ENCODE assay signal across 1 cellular context in the genomic region with DNA sequence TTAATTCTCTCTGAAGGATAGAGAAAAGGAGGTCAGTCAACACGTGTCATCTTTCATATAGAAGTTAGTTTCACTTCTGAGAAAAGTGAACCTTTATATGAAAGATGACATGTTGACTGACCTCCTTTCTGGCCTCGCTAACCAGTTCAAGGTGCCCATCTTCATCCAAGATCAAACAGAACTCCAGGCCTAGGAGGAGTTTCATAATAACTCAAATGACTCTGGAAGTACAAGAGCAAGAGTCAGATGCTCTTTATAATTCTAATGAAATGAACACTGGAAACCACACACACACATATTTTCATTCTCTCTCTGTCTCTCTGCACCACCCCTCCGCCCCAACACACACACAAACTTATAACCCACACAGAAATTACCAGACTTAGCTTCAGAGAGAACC.
A peak's percentile ranks its signal among the peaks of the same experiment; 100 is the strongest.
TF ChIP-seq lines count a peak whose summit lies in the region.

No MANE protein-coding gene starts in this region.

TF ChIP-seq in GM12878, 131 proteins besides CTCF, POLR2A, EP300 and RAD21 (continued from another document):
- TF ChIP-seq PRDM15 (CRISPR knock-in tag; IDR thresholded peaks at IDR 0.05) (no peak), FOS (IDR thresholded peaks at IDR 0.05; ENCODE audit: borderline replicate concordance, extremely low read depth, insufficient read length) (no peak), HCFC1 (IDR thresholded peaks at IDR 0.05; ENCODE audit: low read length) (no peak), ZBTB33 (IDR thresholded peaks at IDR 0.05) (no peak), SREBF2 (IDR thresholded peaks at IDR 0.05; ENCODE audit: low read length) (no peak), TARDBP (IDR thresholded peaks at IDR 0.05; ENCODE audit: borderline replicate concordance) (no peak), PML (IDR thresholded peaks at IDR 0.05; ENCODE audit: low read length) (no peak), PAX8 (IDR thresholded peaks at IDR 0.05) (no peak), KDM1A (IDR thresholded peaks at IDR 0.05; ENCODE audit: borderline replicate concordance) (no peak), USF2 (IDR thresholded peaks at IDR 0.05; ENCODE audit: borderline replicate concordance, low read depth, low read length) (no peak), IKZF2 (IDR thresholded peaks at IDR 0.05) (0 out of 4 replicates have a peak, but pooled peaks of 1 of the 2 experiments have one; percentile 23), TCF7 (IDR thresholded peaks at IDR 0.05; ENCODE audit: borderline replicate concordance) (no peak; the same call in 1 of the 2 replicates)
TF ChIP-seq in GM12878: peak in this region for 13.
